Comparison of ENCODE assay signal across 8 cellular contexts in genomic region chr18:48951448-48952286, GRCh38. TPM values are rescaled to one million over a fixed set of nuclear protein-coding genes. Genes with fewer than 3 reads are reported as not detected.
A peak's percentile ranks its signal among the peaks of the same experiment; 100 is the strongest.
DNase-seq lines count a peak whose midpoint lies in the region; ATAC-seq and TF ChIP-seq lines count a peak whose summit lies in the region.

No MANE protein-coding gene starts in this region.

- H3K4me3 ChIP-seq in HUES48 (ENCODE audit: low read depth, low read length) (peak overlapping the region; percentile 73), OCI-LY3 (ENCODE audit: low read length) (peak overlapping the region; percentile 83), epithelial cell of esophagus (ENCODE audit: low read length) (peak overlapping the region; percentile 74), mucosa of descending colon (peak overlapping the region; percentile 86)

- peak overlapping the region; percentile 57 for H3K9ac ChIP-seq in HUES48 (ENCODE audit: low read depth, low read length)
- H3K9ac ChIP-seq in OCI-LY3 (ENCODE audit: low read length), result peak overlapping the region; percentile 96

- intact Hi-C loops in mucosa of descending colon (cut with DNase I, micrococcal nuclease), result no loop called here

- peak overlapping the region; percentile 92 for H2AFZ ChIP-seq in OCI-LY3 (ENCODE audit: low read depth, low read length)

- H3K79me2 ChIP-seq in OCI-LY3 (ENCODE audit: low read length), result peaks cover 39% of the 10 kb centered on the region

- peaks cover 17% of the 10 kb centered on the region for H4K20me1 ChIP-seq in OCI-LY3 (ENCODE audit: insufficient read depth, low read length)

- H3K27ac ChIP-seq in HUES48 (ENCODE audit: low read depth, low read length) (peak overlapping the region; percentile 100), OCI-LY3 (ENCODE audit: low read length) (peak overlapping the region; percentile 88)

- H3K27me3 ChIP-seq in HUES48 (ENCODE audit: control insufficient read depth, insufficient read depth, low read length), result peaks cover 17% of the 10 kb centered on the region; the same call in 1 of the 2 replicates
- peaks cover 15% of the 10 kb centered on the region for H3K27me3 ChIP-seq in OCI-LY3 (ENCODE audit: low read depth, low read length)

- peak; percentile 72 for DNase-seq in Caki2 (ENCODE audit: low read depth)
- peak; percentile 56 for DNase-seq in activated T-cell treated with anti-CD3 and anti-CD28 coated beads for 4 hours
- peak; percentile 90 for DNase-seq in epithelial cell of esophagus (ENCODE audit: low read depth)
- DNase-seq in mucosa of descending colon, result peak; percentile 83 to 95 (median 89)
- peak; percentile 42 for DNase-seq in stimulated activated CD8-positive, alpha-beta memory T cell treated with anti-CD3 and anti-CD28 coated beads, Interleukin-7, amount 100 ng/mL, for 24 hours (ENCODE audit: low read depth)

- ATAC-seq in GM21367 (IDR thresholded peaks at IDR 0.05; ENCODE audit: unreplicated experiment) (peak; percentile 32), mucosa of descending colon (peak; percentile 70)

- peaks cover 48% of the 10 kb centered on the region for H3K4me1 ChIP-seq in HUES48 (ENCODE audit: control insufficient read depth, insufficient read depth, low read length)
- H3K4me1 ChIP-seq in OCI-LY3 (ENCODE audit: low read length), result peaks cover 22% of the 10 kb centered on the region
- peaks cover 23% of the 10 kb centered on the region for H3K4me1 ChIP-seq in mucosa of descending colon (ENCODE audit: low read depth)

- in situ Hi-C loops in Caki2 (cut with HindIII; ENCODE audit: low pct_unique_long_range_greater_than_20kb, low sequenced_read_pairs), result no loop called here

- peak overlapping the region; percentile 94 for H3K4me2 ChIP-seq in OCI-LY3 (ENCODE audit: low read length)

- peaks cover 16% of the 10 kb centered on the region for H3K36me3 ChIP-seq in HUES48 (ENCODE audit: control insufficient read depth, insufficient read depth, low read length)
- peaks cover 14% of the 10 kb centered on the region for H3K36me3 ChIP-seq in OCI-LY3 (replicated peaks; ENCODE audit: low read depth, low read length)
- no peaks in the 10 kb centered on the region for H3K36me3 ChIP-seq in mucosa of descending colon (ENCODE audit: low read depth)

- no peaks in the 10 kb centered on the region for H3K9me3 ChIP-seq in HUES48 (ENCODE audit: control insufficient read depth, insufficient read depth, low read length)
- no peaks in the 10 kb centered on the region for H3K9me3 ChIP-seq in OCI-LY3 (ENCODE audit: insufficient read depth, low read length)
- no peaks in the 10 kb centered on the region for H3K9me3 ChIP-seq in mucosa of descending colon

- TF ChIP-seq CTCF in OCI-LY3 (IDR thresholded peaks at IDR 0.05; ENCODE audit: low read depth, low read length) (peak; percentile 32), epithelial cell of esophagus (IDR thresholded peaks at IDR 0.05; ENCODE audit: insufficient read depth, low read depth, low read length, missing control alignments) (peak; percentile 16), mucosa of descending colon (IDR thresholded peaks at IDR 0.05) (no peak)

RNA-seq across cellular contexts. Expression of gene SMAD7, which starts 0.9 kb away (rescaled TPM):
- 38.0 and 50.2 TPM in 2 replicates for total RNA-seq in Caki2 (2014; rRNA removed; shearing (Covaris generic); ENCODE audit: low replicate concordance)
- total RNA-seq in mucosa of descending colon, result 10 to 100 TPM; 22.3 to 67.4 (median 33.1) TPM

Comparison
In these comparisons a context has a peak if more than half of its experiments do, and no peak if none do; other contexts are left out.
1. Peak in every context shown above with its lines: DNase-seq, ATAC-seq, H3K4me3 ChIP-seq and H3K27ac ChIP-seq.